In genomic region chr6:157229219-157229607, GRCh38 we compare ENCODE assay signal across 16 cellular contexts.
A peak's percentile ranks its signal among the peaks of the same experiment; 100 is the strongest.
DNase-seq lines count a peak whose midpoint lies in the region; ATAC-seq, FAIRE-seq and TF ChIP-seq lines count a peak whose summit lies in the region.
"Had no signal": no experiment of that assay in that cellular context is flagged by ENCODE, and none has a peak within 500 bp of the region (broad histone marks: within the 10 kb centered on the region; RNA-seq: fewer than 3 reads in every experiment).

No MANE protein-coding gene starts in this region.

- intact Hi-C loops in dorsolateral prefrontal cortex (cut with DNase I) = no loop called here

- no peaks in the 10 kb centered on the region for H3K27me3 ChIP-seq in dorsolateral prefrontal cortex
- H3K27me3 ChIP-seq: pancreas had no signal

- H3K27ac ChIP-seq in dorsolateral prefrontal cortex = peak overlapping the region in 41 of 59 donors; percentile 9 to 82 (median 55)
- H3K27ac ChIP-seq: pancreas, PC-9 had no signal

- FAIRE-seq in GM19239 (lab: Jason Lieb, UNC) = no peak
- FAIRE-seq: A204.1, GM12891, pancreas had no signal

- H3K4me3 ChIP-seq in dorsolateral prefrontal cortex = no peak overlapping the region
- H3K4me3 ChIP-seq: lung, pancreas, PC-9 had no signal

- DNase-seq in NCI-H2029 (lab: John Stamatoyannopoulos, UW) (peak; percentile 59), NCI-H2029 treated with DMSO at 0.1 percent for 48 hours (lab: John Stamatoyannopoulos, UW) (no peak), DMS53 (lab: John Stamatoyannopoulos, UW) (peak; percentile 88), NCI-H345 treated with DMSO at 0.1 percent for 48 hours (lab: John Stamatoyannopoulos, UW; ENCODE audit: unreplicated experiment) (peak; percentile 93), dorsolateral prefrontal cortex (peak in 2 of 10 donors; percentile 19 to 31), HuH-7.5 (ENCODE audit: low spot score) (no peak), GM19239 (ENCODE audit: insufficient read length, low spot score) (no peak)
- DNase-seq: activated naive CD4-positive, alpha-beta T cell treated with Interleukin-2 at 50 U/mL for 16 hours; DMS 273 treated with DMSO at 0.1 percent for 48 hours; MV-4-11; pancreas; PC-9 had no signal

- no peak for TF ChIP-seq CTCF in dorsolateral prefrontal cortex (IDR thresholded peaks at IDR 0.05 in 54 of 56, conservative IDR thresholded peaks at IDR 0.05 in 2 of 56; ENCODE audit: low read depth in 1 of 56, partially characterized antibody in 56 of 56)

- no peak for ATAC-seq in HG02763 (IDR thresholded peaks at IDR 0.05; ENCODE audit: unreplicated experiment)

Comparison
In these comparisons a context has a peak if more than half of its experiments do, and no peak if none do; other contexts are left out.
1. DNase-seq: peak in NCI-H2029 (single experiment), DMS53 (single experiment) and NCI-H345 treated with DMSO at 0.1 percent for 48 hours (single experiment); none in NCI-H2029 treated with DMSO at 0.1 percent for 48 hours (single experiment), HuH-7.5 (single experiment) and GM19239 (single experiment).